In genomic region chr6:111417181-111417585, GRCh38 we compare ENCODE assay signal across 13 cellular contexts.
DNase-seq lines count a peak whose midpoint lies in the region; ATAC-seq, FAIRE-seq and TF ChIP-seq lines count a peak whose summit lies in the region.
"Had no signal": no experiment of that assay in that cellular context is flagged by ENCODE, and none has a peak within 500 bp of the region (broad histone marks: within the 10 kb centered on the region; RNA-seq: fewer than 3 reads in every experiment).

No MANE protein-coding gene starts in this region.

- H3K4me1 Mint-ChIP-seq in WTC11, result peaks cover 4% of the 10 kb centered on the region; the same call in 1 of the 2 replicates

- H3K4me1 ChIP-seq in SK-N-SH (ENCODE audit: control insufficient read depth in 1 of 2, insufficient read depth in 2 of 2, low read depth in 1 of 2, low read length in 1 of 2) (peaks cover 19 to 38% of the 10 kb centered on the region in 2 experiments; a peak in 3 of 4 replicates), sigmoid colon (peaks cover 0 to 84% (median 70%) of the 10 kb centered on the region in 4 donors)

- H3K27me3 Mint-ChIP-seq in WTC11 (ENCODE audit: low read depth), result no peaks in the 10 kb centered on the region
- H3K27me3 Mint-ChIP-seq: IgD-negative memory B cell, T-cell had no signal

- H3K36me3 ChIP-seq in SK-N-SH (replicated peaks in 1 of 2; ENCODE audit: control insufficient read depth in 1 of 2, insufficient read depth in 2 of 2, low read length in 1 of 2), result peaks cover 20 to 23% of the 10 kb centered on the region in 2 experiments
- peaks cover 0 to 12% (median 0%) of the 10 kb centered on the region in 4 donors for H3K36me3 ChIP-seq in sigmoid colon

- 23% methylated on average over 2 of the region's 2 CpGs for WGBS in SK-N-SH (ENCODE audit: low lambda C conversion rate)
- 45 to 61% methylated on average over 2 of the region's 2 CpGs for WGBS in sigmoid colon, 2 donors

- peaks cover 7% of the 10 kb centered on the region for H3F3A ChIP-seq in SK-N-SH (replicated peaks; ENCODE audit: insufficient read depth)

- H3K9me2 ChIP-seq in SK-N-SH, result no peaks in the 10 kb centered on the region

- FAIRE-seq in GM19239 (lab: Jason Lieb, UNC), result no peak

- H3K27ac ChIP-seq in SK-N-SH (ENCODE audit: low read depth in 2 of 2, low read length in 1 of 2), result peak overlapping the region; percentile 33 to 85
- H3K27ac ChIP-seq in sigmoid colon, result peak overlapping the region; percentile 39 to 77 (median 68)

- no peak overlapping the region for H3K27ac Mint-ChIP-seq in activated naive CD4-positive, alpha-beta T cell treated with anti-CD3 and anti-CD28 coated beads, Interleukin-2, amount 50 U/mL, for 72 hours
- H3K27ac Mint-ChIP-seq in WTC11, result no peak overlapping the region
- H3K27ac Mint-ChIP-seq: activated T-helper 1 cell treated with anti-CD3 and anti-CD28 coated beads, Interleukin-12 subunit alpha, Interleukin-12 subunit beta, Interleukin-2, Interleukin-4 antibody, amounts not matched to agents 30 ng/mL and 10 ng/mL and 1 ng/mL, durations not matched to agents 14 hours and 24 hours and 36 hours; IgD-negative memory B cell; T-cell had no signal

- no peak overlapping the region for H3K4me3 Mint-ChIP-seq in WTC11
- H3K4me3 Mint-ChIP-seq: activated T-helper 1 cell treated with anti-CD3 and anti-CD28 coated beads, Interleukin-12 subunit alpha, Interleukin-12 subunit beta, Interleukin-2, Interleukin-4 antibody, amounts not matched to agents 30 ng/mL and 10 ng/mL and 1 ng/mL, durations not matched to agents 14 hours and 24 hours and 36 hours; H9; neural crest cell; T-cell had no signal

- H3K9me3 ChIP-seq in SK-N-SH (no peaks in the 10 kb centered on the region), sigmoid colon (no peaks in the 10 kb centered on the region)

- CTCF ChIA-PET in SK-N-SH (lab: Yijun Ruan, JAX) (no interaction called here), WTC11 (lab: Charles Lee) (no interaction called here)

- no peak overlapping the region for H3K4me3 ChIP-seq in SK-N-SH (ENCODE audit: low read depth in 2 of 2, low read length in 1 of 2)
- no peak overlapping the region for H3K4me3 ChIP-seq in sigmoid colon

- H3K9ac ChIP-seq in SK-N-SH, result no peak overlapping the region

- no peak for TF ChIP-seq POLR2A in sigmoid colon (IDR thresholded peaks at IDR 0.05)

- DNase-seq in M059J (ENCODE audit: low read depth), result peak; percentile 39
- DNase-seq in SK-N-SH, result peak; percentile 58
- DNase-seq in globus pallidus (ENCODE audit: low spot score), result peak; percentile 89
- DNase-seq in sigmoid colon, result peak; percentile 79
- no peak for DNase-seq in activated naive CD4-positive, alpha-beta T cell treated with anti-CD3 and anti-CD28 coated beads, Interleukin-2, amount 50 U/mL, for 72 hours (ENCODE audit: low spot score in 2 of 2)
- no peak for DNase-seq in GM19239 (ENCODE audit: insufficient read length, low spot score)
- no peak for DNase-seq in WTC11 (ENCODE audit: low spot score)
- DNase-seq: H9, T-cell had no signal

- peak overlapping the region; percentile 29; the same call in 1 of the 2 replicates for H3K4me2 ChIP-seq in SK-N-SH

- no peak for ATAC-seq in HG03457 (IDR thresholded peaks at IDR 0.05; ENCODE audit: unreplicated experiment)
- no peak for ATAC-seq in activated naive CD4-positive, alpha-beta T cell treated with anti-CD3 and anti-CD28 coated beads, Interleukin-2, amount 50 U/mL, for 72 hours
- ATAC-seq in WTC11, result no peak
- ATAC-seq: T-cell had no signal

- POLR2A ChIA-PET in SK-N-SH (lab: Yijun Ruan, JAX), result no interaction called here
- POLR2A ChIA-PET in WTC11 (lab: Charles Lee), result no interaction called here

- peaks cover 59% of the 10 kb centered on the region for H3K79me2 ChIP-seq in SK-N-SH (ENCODE audit: insufficient read depth)

- H3K36me3 Mint-ChIP-seq in activated naive CD4-positive, alpha-beta T cell treated with anti-CD3 and anti-CD28 coated beads, Interleukin-2, amount 50 U/mL, for 72 hours, result no peaks in the 10 kb centered on the region
- no peaks in the 10 kb centered on the region for H3K36me3 Mint-ChIP-seq in WTC11

- TF ChIP-seq CTCF in SK-N-SH (IDR thresholded peaks at IDR 0.05), result no peak
- no peak for TF ChIP-seq CTCF in sigmoid colon (IDR thresholded peaks at IDR 0.05)
- TF ChIP-seq CTCF in WTC11 (IDR thresholded peaks at IDR 0.05), result no peak

- TF ChIP-seq EP300 in SK-N-SH (IDR thresholded peaks at IDR 0.05; ENCODE audit: borderline replicate concordance in 1 of 2, low read depth in 1 of 2, low read length in 1 of 2) (peak in 1 of 2 experiments; percentile 82; a peak in 2 of 4 replicates), sigmoid colon (IDR thresholded peaks at IDR 0.05) (peak in 2 of 4 donors; percentile 75 to 79)

- H3K27me3 ChIP-seq in SK-N-SH (ENCODE audit: insufficient read depth) (no peaks in the 10 kb centered on the region), sigmoid colon (no peaks in the 10 kb centered on the region)

- H4K20me1 ChIP-seq in SK-N-SH (ENCODE audit: insufficient read depth), result peaks cover 4% of the 10 kb centered on the region; the same call in 1 of the 2 replicates

- no peak overlapping the region for H2AFZ ChIP-seq in SK-N-SH (ENCODE audit: low read depth)

- H3K9me3 Mint-ChIP-seq in activated naive CD4-positive, alpha-beta T cell treated with anti-CD3 and anti-CD28 coated beads, Interleukin-2, amount 50 U/mL, for 72 hours, result no peaks in the 10 kb centered on the region
- no peaks in the 10 kb centered on the region for H3K9me3 Mint-ChIP-seq in WTC11
- H3K9me3 Mint-ChIP-seq: activated T-helper 1 cell treated with anti-CD3 and anti-CD28 coated beads, Interleukin-12 subunit alpha, Interleukin-12 subunit beta, Interleukin-2, Interleukin-4 antibody, amounts not matched to agents 30 ng/mL and 10 ng/mL and 1 ng/mL, durations not matched to agents 14 hours and 24 hours and 36 hours; H9; IgD-negative memory B cell; neural crest cell; T-cell had no signal

- intact Hi-C loops in sigmoid colon (cut with DNase I), result no loop called here

- TF ChIP-seq RAD21 in SK-N-SH (IDR thresholded peaks at IDR 0.05; ENCODE audit: low read length), result peak; percentile 16; the same call in 1 of the 2 replicates

TF ChIP-seq in SK-N-SH, 30 proteins besides CTCF, POLR2A, EP300 and RAD21 (continues in another document):
- TF ChIP-seq RXRA (IDR thresholded peaks at IDR 0.05; ENCODE audit: borderline replicate concordance, low read depth), result no peak
- TF ChIP-seq RCOR1 (IDR thresholded peaks at IDR 0.05; ENCODE audit: low read length), result peak; percentile 79
- no peak for TF ChIP-seq YY1 (IDR thresholded peaks at IDR 0.05; ENCODE audit: low read depth)
- TF ChIP-seq, protein P1, sequence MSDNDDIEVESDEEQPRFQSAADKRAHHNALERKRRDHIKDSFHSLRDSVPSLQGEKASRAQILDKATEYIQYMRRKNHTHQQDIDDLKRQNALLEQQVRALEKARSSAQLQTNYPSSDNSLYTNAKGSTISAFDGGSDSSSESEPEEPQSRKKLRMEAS (IDR thresholded peaks at IDR 0.05; ENCODE audit: low read depth), result no peak
- TF ChIP-seq TAF1 (IDR thresholded peaks at IDR 0.05; ENCODE audit: borderline replicate concordance, low read depth, low read length), result no peak
- no peak for TF ChIP-seq CHD2 (IDR thresholded peaks at IDR 0.05; ENCODE audit: low read length, partially characterized antibody)
- peak; percentile 74; the same call in 1 of the 2 replicates for TF ChIP-seq FOXJ3 (CRISPR knock-in tag; IDR thresholded peaks at IDR 0.05)
- 0 out of 2 replicates have a peak, but pooled peaks have one; percentile 30 for TF ChIP-seq NFIC (IDR thresholded peaks at IDR 0.05; ENCODE audit: borderline replicate concordance)
- TF ChIP-seq POLR2AphosphoS5 (IDR thresholded peaks at IDR 0.05; ENCODE audit: low read depth, low read length), result peak; percentile 33; the same call in 1 of the 2 replicates
- TF ChIP-seq RFX5 (IDR thresholded peaks at IDR 0.05; ENCODE audit: low read length), result no peak
- TF ChIP-seq GABPA (IDR thresholded peaks at IDR 0.05; ENCODE audit: low read depth), result no peak
- TF ChIP-seq USF1 (IDR thresholded peaks at IDR 0.05; ENCODE audit: borderline replicate concordance, low read depth), result no peak
- TF ChIP-seq ELF1 (IDR thresholded peaks at IDR 0.05), result no peak

TF ChIP-seq in WTC11, 78 proteins besides CTCF, POLR2A, EP300 and RAD21:
- no peak for TF ChIP-seq FOXP4 (CRISPR knock-in tag; IDR thresholded peaks at IDR 0.05)
- TF ChIP-seq NFE2L1 (CRISPR knock-in tag; IDR thresholded peaks at IDR 0.05), result no peak
- TF ChIP-seq PRRX2 (CRISPR knock-in tag; IDR thresholded peaks at IDR 0.05), result no peak
- no peak for TF ChIP-seq FOXK1 (CRISPR knock-in tag; IDR thresholded peaks at IDR 0.05)
- no peak for TF ChIP-seq ERG (CRISPR knock-in tag; IDR thresholded peaks at IDR 0.05)
- TF ChIP-seq TEAD1 (CRISPR knock-in tag; IDR thresholded peaks at IDR 0.05), result no peak
- TF ChIP-seq CDX4 (CRISPR knock-in tag; IDR thresholded peaks at IDR 0.05; ENCODE audit: borderline replicate concordance), result no peak

Comparison
In these comparisons a context has a peak if more than half of its experiments do, and no peak if none do; other contexts are left out.
1. DNase-seq: peak in M059J (single experiment), SK-N-SH (single experiment), globus pallidus (single experiment) and sigmoid colon (single experiment); none in activated naive CD4-positive, alpha-beta T cell treated with anti-CD3 and anti-CD28 coated beads, Interleukin-2, amount 50 U/mL, for 72 hours (0 of 2), GM19239 (single experiment) and WTC11 (single experiment).